ENCODE assay signal across 8 cellular contexts in the genomic region with DNA sequence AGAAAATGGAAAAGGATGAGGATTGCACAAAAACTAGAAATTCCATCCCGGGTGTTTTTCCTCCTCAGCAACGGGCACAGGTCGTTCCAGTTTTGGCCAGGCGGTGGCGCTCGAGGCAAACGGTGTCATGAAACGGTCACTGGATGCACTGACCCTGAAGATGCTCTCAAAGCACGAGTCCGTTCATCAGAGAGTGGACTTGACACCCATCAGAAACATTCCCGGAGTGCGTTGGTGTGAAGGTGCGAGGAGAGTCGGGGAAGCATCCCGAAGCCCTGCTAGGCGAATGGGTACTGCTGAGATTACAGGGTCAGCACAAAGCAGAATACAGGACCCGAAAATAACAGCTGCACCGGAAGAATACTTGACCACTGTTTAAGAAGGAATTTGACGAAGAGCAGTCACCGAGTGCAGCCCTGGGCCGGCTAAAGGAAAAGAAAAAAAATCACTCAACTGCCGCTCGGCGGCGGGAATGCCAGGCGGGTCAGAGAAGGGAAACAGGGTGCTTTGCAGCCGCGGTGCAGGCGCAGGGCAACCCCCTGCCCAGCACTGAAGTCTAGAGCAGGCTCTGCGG.
DNase-seq lines count a peak whose midpoint lies in the region; ATAC-seq, FAIRE-seq and TF ChIP-seq lines count a peak whose summit lies in the region.

No MANE protein-coding gene starts in this region.

- CTCF ChIA-PET in activated B cell treated with CpG ODN at 0.5 μM for 24 hours (lab: Charles Lee), result interaction anchor here (0.6 to 3.5 kb wide), 9 partner anchors 28 to 653 kb away, joined by 3 to 19 read pairs (median 3); no protein-coding TSS in a partner anchor

- H3K4me1 Mint-ChIP-seq in activated B cell treated with CpG ODN at 0.5 μM for 24 hours, result peaks cover 12% of the 10 kb centered on the region

- WGBS in small intestine, 3 donors, result 1% methylated on average over 30 of the region's 30 CpGs

- H3K4me3 ChIP-seq in bronchial epithelial cell (ENCODE audit: low read depth, low read length), result peak overlapping the region; percentile 34
- peak overlapping the region in 1 of 2 donors; percentile 12 for H3K4me3 ChIP-seq in small intestine (ENCODE audit: low read depth in 1 of 2, low read length in 2 of 2)

- no peaks in the 10 kb centered on the region for H3K9me3 ChIP-seq in small intestine (ENCODE audit: control insufficient read depth, low read depth)

- TF ChIP-seq CTCF in activated B cell treated with CpG ODN at 0.5 μM for 24 hours (IDR thresholded peaks at IDR 0.05), result peak; percentile 74
- TF ChIP-seq CTCF in bronchial epithelial cell (IDR thresholded peaks at IDR 0.05; ENCODE audit: insufficient read depth, low read length, severe bottlenecking), result peak; percentile 90

- H3K27me3 ChIP-seq in bronchial epithelial cell (ENCODE audit: control insufficient read depth, insufficient read depth, low read length) (no peaks in the 10 kb centered on the region), small intestine (ENCODE audit: control insufficient read depth in 2 of 2, insufficient read depth in 2 of 2, low read length in 2 of 2) (no peaks in the 10 kb centered on the region)

- H3K36me3 ChIP-seq in bronchial epithelial cell (ENCODE audit: control insufficient read depth, insufficient read depth, low read length) (no peaks in the 10 kb centered on the region), small intestine (ENCODE audit: control insufficient read depth in 2 of 2, insufficient read depth in 2 of 2, low read length in 2 of 2) (no peaks in the 10 kb centered on the region)

- no peaks in the 10 kb centered on the region for H3K4me1 ChIP-seq in small intestine (ENCODE audit: control insufficient read depth in 2 of 2, insufficient read depth in 1 of 2, low read depth in 1 of 2, low read length in 1 of 2)

- intact Hi-C loops in activated B cell treated with CpG ODN at 0.5 μM for 24 hours (cut with micrococcal nuclease), result loop anchor here (1.0 to 10.0 kb wide), 8 partner anchors 33 to 654 kb away; no protein-coding TSS in a partner anchor

- peaks cover 4% of the 10 kb centered on the region for H3K9me3 Mint-ChIP-seq in activated B cell treated with CpG ODN at 0.5 μM for 24 hours

- POLR2A ChIA-PET in activated B cell treated with CpG ODN at 0.5 μM for 24 hours (lab: Charles Lee), result no interaction called here

- peaks cover 23% of the 10 kb centered on the region for H3K27me3 Mint-ChIP-seq in activated B cell treated with CpG ODN at 0.5 μM for 24 hours

- DNase-seq in DMS79 treated with DMSO at 0.1 percent for 48 hours (lab: John Stamatoyannopoulos, UW) (peak; percentile 54), DMS79 (lab: John Stamatoyannopoulos, UW) (no peak), NCI-H2171 treated with DMSO at 0.1 percent for 48 hours (lab: John Stamatoyannopoulos, UW) (peak; percentile 32), activated B cell treated with CpG ODN at 0.5 μM for 24 hours (peak; percentile 71), bronchial epithelial cell (ENCODE audit: low read depth) (peak; percentile 56), inferior parietal cortex (ENCODE audit: extremely low spot score) (peak; percentile 82), small intestine (peak; percentile 81)

- H3K27ac Mint-ChIP-seq in activated B cell treated with CpG ODN at 0.5 μM for 24 hours, result no peak overlapping the region

- no peaks in the 10 kb centered on the region for H3K36me3 Mint-ChIP-seq in activated B cell treated with CpG ODN at 0.5 μM for 24 hours (ENCODE audit: low read depth)

- peak overlapping the region; percentile 37 to 76 for H3K27ac ChIP-seq in small intestine (ENCODE audit: low read depth in 1 of 2, low read length in 1 of 2)

- peak overlapping the region; percentile 62 for H3K4me3 Mint-ChIP-seq in activated B cell treated with CpG ODN at 0.5 μM for 24 hours

- FAIRE-seq in bronchial epithelial cell (lab: Jason Lieb, UNC) (no peak), small intestine (lab: Jason Lieb, UNC) (no peak)

- ATAC-seq in activated B cell treated with CpG ODN at 0.5 μM for 24 hours (ENCODE audit: low read depth), result peak; percentile 47
- ATAC-seq in GM18511 (IDR thresholded peaks at IDR 0.05; ENCODE audit: unreplicated experiment), result no peak
